Comparison of ENCODE assay signal across 18 cellular contexts in genomic region chr15:79743032-79743431, GRCh38.
"Had no signal": no experiment of that assay in that cellular context is flagged by ENCODE, and none has a peak within 500 bp of the region (broad histone marks: within the 10 kb centered on the region; RNA-seq: fewer than 3 reads in every experiment).

No MANE protein-coding gene starts in this region.

- H3K4me1 ChIP-seq: adrenal gland, esophagus muscularis mucosa, transverse colon, vagina had no signal

- H3K27me3 ChIP-seq: adrenal gland, cardiac muscle cell, esophagus muscularis mucosa, transverse colon, vagina had no signal

- H3K36me3 ChIP-seq: adrenal gland, cardiac muscle cell, esophagus muscularis mucosa, transverse colon, vagina, WERI-Rb-1 had no signal

- H3K27ac ChIP-seq: adrenal gland, cardiac muscle cell, esophagus muscularis mucosa, transverse colon, vagina, WERI-Rb-1 had no signal

- H3K4me3 ChIP-seq: adrenal gland, cardiac muscle cell, esophagus muscularis mucosa, lung, transverse colon, vagina had no signal

- DNase-seq: activated CD4-positive, alpha-beta T cell treated with anti-CD3 and anti-CD28 coated beads, Interleukin-2, amount 50 U/mL, for 4 hours; activated gamma-delta T cell; adrenal gland; effector CD8-positive, alpha-beta T cell; glutamatergic neuron; hippocampal formation; islet precursor cell; midbrain; occipital lobe; retina; stimulated activated naive CD8-positive, alpha-beta T cell treated with anti-CD3 and anti-CD28 coated beads, Interleukin-15, Interleukin-2, amounts not matched to agents 100 U/mL and 50 U/mL, for 24 hours; T-helper 17 cell; transverse colon; WERI-Rb-1 had no signal

- H3K9me3 ChIP-seq: adrenal gland, transverse colon, vagina had no signal
